11 cellular contexts compared by ENCODE assay signal in the genomic region with DNA sequence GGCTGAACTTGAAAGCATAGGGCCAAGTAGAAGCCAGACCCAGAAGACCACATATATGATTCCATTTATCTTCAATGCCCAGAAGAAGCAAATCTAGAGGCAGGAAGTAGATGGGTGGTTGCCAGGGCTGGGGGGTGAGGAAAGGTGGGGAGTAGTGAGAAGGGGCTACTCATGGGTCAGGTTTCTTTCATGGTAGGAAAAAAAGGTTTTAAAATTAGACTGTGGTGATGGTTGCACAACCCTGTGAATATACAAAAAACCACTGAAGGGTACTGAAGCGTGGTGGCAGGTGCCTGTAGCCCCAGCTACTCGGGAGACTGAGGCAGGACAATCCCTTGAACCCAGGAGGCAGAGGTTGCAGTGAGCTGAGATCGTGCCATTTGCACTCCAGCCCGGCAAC. TPM values are rescaled to one million over a fixed set of nuclear protein-coding genes. Genes with fewer than 3 reads are reported as not detected.
DNase-seq lines count a peak whose midpoint lies in the region; ATAC-seq and TF ChIP-seq lines count a peak whose summit lies in the region.
"Had no signal": no experiment of that assay in that cellular context is flagged by ENCODE, and none has a peak within 500 bp of the region (broad histone marks: within the 10 kb centered on the region; RNA-seq: fewer than 3 reads in every experiment).

No MANE protein-coding gene starts in this region.

- in situ Hi-C loops in IMR-90 (cut with MboI; ENCODE audit: low sequenced_read_pairs) = no loop called here

- no peaks in the 10 kb centered on the region for H3K27me3 ChIP-seq in IMR-90 (ENCODE audit: control insufficient read depth, insufficient read depth, low read length)

- no peak overlapping the region for H4K5ac ChIP-seq in IMR-90 (ENCODE audit: low read depth, low read length)

- H4K8ac ChIP-seq in IMR-90 (ENCODE audit: low read depth in 2 of 2, low read length in 2 of 2) = no peak overlapping the region

- CTCF ChIA-PET in activated naive CD4-positive, alpha-beta T cell treated with anti-CD3 and anti-CD28 coated beads for 36 hours (lab: Charles Lee) = no interaction called here
- CTCF ChIA-PET in IMR-90 (lab: Yijun Ruan, JAX) = interaction anchor here (0.7 kb wide), 1 partner anchor 9 kb away, joined by 4 read pairs; no protein-coding TSS in a partner anchor

- dilution Hi-C loops in IMR-90 (cut with HindIII; ENCODE audit: low sequenced_read_pairs, unreplicated experiment) = no loop called here

- H3K36me3 ChIP-seq in IMR-90 (ENCODE audit: control insufficient read depth, insufficient read depth, low read length) = peaks cover 27% of the 10 kb centered on the region

- H3K9me3 ChIP-seq in IMR-90 (ENCODE audit: control insufficient read depth, insufficient read depth, low read length) = no peaks in the 10 kb centered on the region

- WGBS in IMR-90 (ENCODE audit: extremely low coverage in 2 of 2, insufficient read length in 1 of 2), 2 experiments = 100% methylated on average over 1 of the region's 4 CpGs; no CpG with 5 or more reads in 1 of the 2 experiments

- no peak overlapping the region for H2BK20ac ChIP-seq in IMR-90 (ENCODE audit: low read depth, low read length)

- peaks cover 17% of the 10 kb centered on the region; the same call in 1 of the 2 replicates for H4K20me1 ChIP-seq in IMR-90 (ENCODE audit: insufficient read depth, low read length)

- no peak overlapping the region for H2BK15ac ChIP-seq in IMR-90 (ENCODE audit: low read depth, low read length)

- H2BK120ac ChIP-seq in IMR-90 (ENCODE audit: low read depth, low read length) = no peak overlapping the region

- no peak overlapping the region for H2AK9ac ChIP-seq in IMR-90 (replicated peaks; ENCODE audit: low read depth, low read length, poor library complexity)

- H2BK5ac ChIP-seq in IMR-90 (ENCODE audit: low read depth, low read length, poor library complexity, severe bottlenecking) = no peak overlapping the region

- H3K4me1 ChIP-seq in IMR-90 (ENCODE audit: control insufficient read depth, insufficient read depth, low read length) = peaks cover 3% of the 10 kb centered on the region; the same call in 1 of the 2 replicates

- peaks cover 23% of the 10 kb centered on the region for H3K36me3 Mint-ChIP-seq in activated naive CD4-positive, alpha-beta T cell treated with anti-CD3 and anti-CD28 coated beads for 36 hours (ENCODE audit: low read depth)
- peaks cover 19% of the 10 kb centered on the region for H3K36me3 Mint-ChIP-seq in activated naive CD8-positive, alpha-beta T cell treated with anti-CD3 and anti-CD28 coated beads, Interleukin-2, amount 10 ng/mL, durations not matched to agents 7 days and 5 days
- H3K36me3 Mint-ChIP-seq in stimulated activated memory B cell treated with anti-CD40 and anti-IgM and Interleukin-4, amounts not matched to agents 10 μg/mL and 1 μg/mL and 100 μg/mL, for 72 hours = peaks cover 54% of the 10 kb centered on the region

- no peak for TF ChIP-seq POLR2A in IMR-90 (IDR thresholded peaks at IDR 0.05; ENCODE audit: low read depth, low read length)

- H3K27ac Mint-ChIP-seq in activated naive CD4-positive, alpha-beta T cell treated with anti-CD3 and anti-CD28 coated beads for 36 hours = peak overlapping the region; percentile 65
- peak overlapping the region; percentile 66 for H3K27ac Mint-ChIP-seq in activated naive CD8-positive, alpha-beta T cell treated with anti-CD3 and anti-CD28 coated beads, Interleukin-2, amount 10 ng/mL, durations not matched to agents 7 days and 5 days
- peak overlapping the region; percentile 82 for H3K27ac Mint-ChIP-seq in stimulated activated memory B cell treated with anti-CD40 and anti-IgM and Interleukin-4, amounts not matched to agents 10 μg/mL and 1 μg/mL and 100 μg/mL, for 72 hours

- TF ChIP-seq CTCF in IMR-90 (conservative IDR thresholded peaks at IDR 0.05; ENCODE audit: low read depth, low read length) = no peak

- H3K4ac ChIP-seq in IMR-90 (ENCODE audit: low read depth, low read length) = no peak overlapping the region

- no peak for TF ChIP-seq RAD21 in IMR-90 (IDR thresholded peaks at IDR 0.05; ENCODE audit: low read length)

- H3K4me1 Mint-ChIP-seq in activated naive CD4-positive, alpha-beta T cell treated with anti-CD3 and anti-CD28 coated beads for 36 hours (ENCODE audit: low read depth) = peaks cover 37% of the 10 kb centered on the region
- peaks cover 31% of the 10 kb centered on the region for H3K4me1 Mint-ChIP-seq in activated naive CD8-positive, alpha-beta T cell treated with anti-CD3 and anti-CD28 coated beads, Interleukin-2, amount 10 ng/mL, durations not matched to agents 7 days and 5 days
- peaks cover 57% of the 10 kb centered on the region for H3K4me1 Mint-ChIP-seq in stimulated activated memory B cell treated with anti-CD40 and anti-IgM and Interleukin-4, amounts not matched to agents 10 μg/mL and 1 μg/mL and 100 μg/mL, for 72 hours

- no TSS peak for BruUV-seq in IMR-90 (replicated peaks; lab: Mats Ljungman, UMichigan)

- H3K27me3 Mint-ChIP-seq in activated naive CD4-positive, alpha-beta T cell treated with anti-CD3 and anti-CD28 coated beads for 36 hours (ENCODE audit: low read depth) = no peaks in the 10 kb centered on the region
- H3K27me3 Mint-ChIP-seq in activated naive CD8-positive, alpha-beta T cell treated with anti-CD3 and anti-CD28 coated beads, Interleukin-2, amount 10 ng/mL, durations not matched to agents 7 days and 5 days = no peaks in the 10 kb centered on the region
- H3K27me3 Mint-ChIP-seq in stimulated activated memory B cell treated with anti-CD40 and anti-IgM and Interleukin-4, amounts not matched to agents 10 μg/mL and 1 μg/mL and 100 μg/mL, for 72 hours = no peaks in the 10 kb centered on the region

- no peak overlapping the region for H4K91ac ChIP-seq in IMR-90 (ENCODE audit: insufficient read depth, low read depth, low read length)

- H3K27ac ChIP-seq in IMR-90 (ENCODE audit: insufficient read depth, low read length) = no peak overlapping the region

- no peak overlapping the region for H3K4me2 ChIP-seq in IMR-90 (ENCODE audit: low read depth, low read length)

- no peak overlapping the region for H3K4me3 ChIP-seq in IMR-90 (ENCODE audit: insufficient read depth, low read depth, low read length)

- H3K9me3 Mint-ChIP-seq in activated naive CD4-positive, alpha-beta T cell treated with anti-CD3 and anti-CD28 coated beads for 36 hours = no peaks in the 10 kb centered on the region
- no peaks in the 10 kb centered on the region for H3K9me3 Mint-ChIP-seq in activated naive CD8-positive, alpha-beta T cell treated with anti-CD3 and anti-CD28 coated beads, Interleukin-2, amount 10 ng/mL, durations not matched to agents 7 days and 5 days
- no peaks in the 10 kb centered on the region for H3K9me3 Mint-ChIP-seq in stimulated activated memory B cell treated with anti-CD40 and anti-IgM and Interleukin-4, amounts not matched to agents 10 μg/mL and 1 μg/mL and 100 μg/mL, for 72 hours

- no peak overlapping the region for H2AFZ ChIP-seq in IMR-90 (replicated peaks; ENCODE audit: low read length, poor library complexity)

- no peak overlapping the region for H2AK5ac ChIP-seq in IMR-90 (ENCODE audit: low read depth, low read length)

- ATAC-seq in IMR-90 (ENCODE audit: low read depth) = no peak
- ATAC-seq in activated naive CD8-positive, alpha-beta T cell treated with anti-CD3 and anti-CD28 coated beads, Interleukin-2, amount 10 ng/mL, durations not matched to agents 7 days and 5 days (ENCODE audit: low read depth) = no peak
- peak; percentile 55 for ATAC-seq in stimulated activated memory B cell treated with anti-CD40 and anti-IgM and Interleukin-4, amounts not matched to agents 10 μg/mL and 1 μg/mL and 100 μg/mL, for 72 hours

- peaks cover 2% of the 10 kb centered on the region; the same call in 1 of the 2 replicates for H3K9me1 ChIP-seq in IMR-90 (ENCODE audit: insufficient read depth, low read length)

- H3K4me3 Mint-ChIP-seq in activated naive CD4-positive, alpha-beta T cell treated with anti-CD3 and anti-CD28 coated beads for 36 hours = no peak overlapping the region
- no peak overlapping the region for H3K4me3 Mint-ChIP-seq in activated naive CD8-positive, alpha-beta T cell treated with anti-CD3 and anti-CD28 coated beads, Interleukin-2, amount 10 ng/mL, durations not matched to agents 7 days and 5 days
- peak overlapping the region; percentile 32 for H3K4me3 Mint-ChIP-seq in stimulated activated memory B cell treated with anti-CD40 and anti-IgM and Interleukin-4, amounts not matched to agents 10 μg/mL and 1 μg/mL and 100 μg/mL, for 72 hours

- H3K18ac ChIP-seq in IMR-90 (ENCODE audit: low read depth, low read length) = no peak overlapping the region

- DNase-seq in activated naive CD4-positive, alpha-beta T cell treated with anti-CD3 and anti-CD28 coated beads for 36 hours = no peak
- DNase-seq in activated naive CD4-positive, alpha-beta T cell treated with Interleukin-2 at 50 U/mL for 16 hours = no peak
- DNase-seq in IMR-90 (no peak), NCI-H526 treated with DMSO at 0.1 percent for 48 hours (lab: John Stamatoyannopoulos, UW) (no peak), ureter (ENCODE audit: low spot score) (no peak)
- no peak for DNase-seq in activated naive CD8-positive, alpha-beta T cell treated with anti-CD3 and anti-CD28 coated beads, Interleukin-2, amount 10 ng/mL, durations not matched to agents 7 days and 5 days
- DNase-seq in stimulated activated naive CD4-positive, alpha-beta T cell treated with Interleukin-2 at 50 U/mL for 16 hours (lab: John Stamatoyannopoulos, UW) = no peak
- DNase-seq: GDM1, NCI-H2171 treated with DMSO at 0.1 percent for 48 hours, small intestine had no signal

- intact Hi-C loops in activated naive CD4-positive, alpha-beta T cell treated with anti-CD3 and anti-CD28 coated beads for 36 hours (cut with micrococcal nuclease) = no loop called here
- intact Hi-C loops in IMR-90 (cut with micrococcal nuclease) = no loop called here

- no peak overlapping the region for H3K23ac ChIP-seq in IMR-90 (ENCODE audit: low read depth, low read length)

- POLR2A ChIA-PET in IMR-90 (lab: Charles Lee; ENCODE audit: unreplicated experiment) = no interaction called here
- POLR2A ChIA-PET in activated naive CD8-positive, alpha-beta T cell treated with anti-CD3 and anti-CD28 coated beads, Interleukin-2, amount 10 ng/mL, durations not matched to agents 7 days and 5 days (lab: Charles Lee) = no interaction called here

- no peak overlapping the region for H3K56ac ChIP-seq in IMR-90 (ENCODE audit: extremely low read depth, insufficient read depth, low read length)

- H3K79me1 ChIP-seq in IMR-90 (ENCODE audit: low read depth in 1 of 2, low read length in 2 of 2) = peaks cover 0 to 53% of the 10 kb centered on the region in 2 experiments; a peak in 2 of 4 replicates

- H3K14ac ChIP-seq in IMR-90 (replicated peaks; ENCODE audit: low read depth, low read length) = no peak overlapping the region

- H3K9ac ChIP-seq in IMR-90 (ENCODE audit: low read depth, low read length) = no peak overlapping the region

RNA-seq across cellular contexts. Expression of a gene that starts 5.4 kb away (rescaled TPM):
- total RNA-seq in activated naive CD4-positive, alpha-beta T cell treated with anti-CD3 and anti-CD28 coated beads for 36 hours = 10 to 100 TPM; 39.2 to 41.4 TPM
- total RNA-seq in IMR-90 (2012; rRNA removed) (29.6 and 34.4 TPM in 2 replicates), ureter (69.0 TPM)
- 41.1 and 44.0 TPM in 2 replicates for polyA plus RNA-seq in IMR-90 (2012; rRNA removed)
- polyA plus RNA-seq in IMR-90 (2012; cell fraction: cytosol; rRNA removed) = 33.8 and 49.6 TPM in 2 replicates
- 92.8 and 111 TPM in 2 replicates for polyA plus RNA-seq in IMR-90 (2012; cell fraction: nucleus; rRNA removed; ENCODE audit: low replicate concordance)
- total RNA-seq in activated naive CD8-positive, alpha-beta T cell treated with anti-CD3 and anti-CD28 coated beads, Interleukin-2, amount 10 ng/mL, durations not matched to agents 7 days and 5 days = 10 to 100 TPM; 71.3 to 72.5 TPM

RNA-seq across cellular contexts. Expression of a gene that starts 20.6 kb away (rescaled TPM):
- total RNA-seq in activated naive CD4-positive, alpha-beta T cell treated with anti-CD3 and anti-CD28 coated beads for 36 hours = 10 to 100 TPM; 36.6 to 38.4 TPM
- total RNA-seq in IMR-90 (2012; rRNA removed) (8.1 and 8.4 TPM in 2 replicates), ureter (36.9 TPM)
- polyA plus RNA-seq in IMR-90 (2012; rRNA removed) = 24.9 and 26.4 TPM in 2 replicates
- polyA plus RNA-seq in IMR-90 (2012; cell fraction: cytosol; rRNA removed) = 30.8 and 40.6 TPM in 2 replicates
- polyA plus RNA-seq in IMR-90 (2012; cell fraction: nucleus; rRNA removed; ENCODE audit: low replicate concordance) = 41.1 and 73.5 TPM in 2 replicates
- total RNA-seq in activated naive CD8-positive, alpha-beta T cell treated with anti-CD3 and anti-CD28 coated beads, Interleukin-2, amount 10 ng/mL, durations not matched to agents 7 days and 5 days = 10 to 100 TPM; 63.6 to 69.8 TPM

RNA-seq across cellular contexts. Expression of a gene that starts 24.9 kb away (rescaled TPM):
- under 1 TPM; 0.67 to 0.86 TPM for total RNA-seq in activated naive CD4-positive, alpha-beta T cell treated with anti-CD3 and anti-CD28 coated beads for 36 hours
- not detected in 2 replicates for total RNA-seq in IMR-90 (2012; rRNA removed)
- 1.1 and 1.2 TPM in 2 replicates for polyA plus RNA-seq in IMR-90 (2012; rRNA removed)
- polyA plus RNA-seq in IMR-90 (2012; cell fraction: cytosol; rRNA removed) = not detected in 2 replicates
- polyA plus RNA-seq in IMR-90 (2012; cell fraction: nucleus; rRNA removed; ENCODE audit: low replicate concordance) = not detected in 2 replicates
- total RNA-seq in activated naive CD8-positive, alpha-beta T cell treated with anti-CD3 and anti-CD28 coated beads, Interleukin-2, amount 10 ng/mL, durations not matched to agents 7 days and 5 days = 1 to 10 TPM in 1 of 2 experiments, not detected in 1; 1.7 TPM
- 2.9 TPM for total RNA-seq in ureter

RNA-seq across cellular contexts. Expression of a gene that starts 32.7 kb away (rescaled TPM):
- 100 to 1,000 TPM; 133 to 134 TPM for total RNA-seq in activated naive CD4-positive, alpha-beta T cell treated with anti-CD3 and anti-CD28 coated beads for 36 hours
- total RNA-seq in IMR-90 (2012; rRNA removed) (not detected in 2 replicates), ureter (8.2 TPM)
- polyA plus RNA-seq in IMR-90 (2012; rRNA removed) = 0.24 and 0.50 TPM in 2 replicates
- polyA plus RNA-seq in IMR-90 (2012; cell fraction: cytosol; rRNA removed) = 0.12 and 0.27 TPM in 2 replicates
- 0.46 and 0.60 TPM in 2 replicates for polyA plus RNA-seq in IMR-90 (2012; cell fraction: nucleus; rRNA removed; ENCODE audit: low replicate concordance)
- total RNA-seq in activated naive CD8-positive, alpha-beta T cell treated with anti-CD3 and anti-CD28 coated beads, Interleukin-2, amount 10 ng/mL, durations not matched to agents 7 days and 5 days = 100 to 1,000 TPM; 293 to 318 TPM

RNA-seq across cellular contexts. Expression of a gene that starts 45.5 kb away (rescaled TPM):
- 1 to 10 TPM; 5.3 to 6.0 TPM for total RNA-seq in activated naive CD4-positive, alpha-beta T cell treated with anti-CD3 and anti-CD28 coated beads for 36 hours
- total RNA-seq in IMR-90 (2012; rRNA removed) = 6.6 and 6.9 TPM in 2 replicates
- 5.8 and 6.7 TPM in 2 replicates for polyA plus RNA-seq in IMR-90 (2012; rRNA removed)
- polyA plus RNA-seq in IMR-90 (2012; cell fraction: cytosol; rRNA removed) = 5.6 and 5.8 TPM in 2 replicates
- 5.3 and 10.5 TPM in 2 replicates for polyA plus RNA-seq in IMR-90 (2012; cell fraction: nucleus; rRNA removed; ENCODE audit: low replicate concordance)
- 10 to 100 TPM; 14.4 to 15.5 TPM for total RNA-seq in activated naive CD8-positive, alpha-beta T cell treated with anti-CD3 and anti-CD28 coated beads, Interleukin-2, amount 10 ng/mL, durations not matched to agents 7 days and 5 days
- 8.1 TPM for total RNA-seq in ureter
